In genomic region chr17:50147841-50148225, GRCh38 we compare ENCODE assay signal across 8 cellular contexts. TPM values are rescaled to one million over a fixed set of nuclear protein-coding genes. Genes with fewer than 3 reads are reported as not detected.
DNase-seq lines count a peak whose midpoint lies in the region; ATAC-seq lines count a peak whose summit lies in the region.

No MANE protein-coding gene starts in this region.

- H3K9me3 Mint-ChIP-seq in dendritic cell treated with granulocyte-macrophage colony-stimulating factor and Interleukin-4, amounts not matched to agents 40 ng/mL and 50 ng/mL, for 4 days: no peaks in the 10 kb centered on the region

- peak; percentile 71 for DNase-seq in AG20443 (ENCODE audit: low spot score)
- peak; percentile 40 for DNase-seq in LHCN-M2 (ENCODE audit: low read depth)
- peak; percentile 31 for DNase-seq in myocyte (ENCODE audit: low read depth)
- DNase-seq in NCI-H226: no peak
- no peak for DNase-seq in HCEC 1CT

- no peaks in the 10 kb centered on the region for H3K27me3 Mint-ChIP-seq in dendritic cell treated with granulocyte-macrophage colony-stimulating factor and Interleukin-4, amounts not matched to agents 40 ng/mL and 50 ng/mL, for 4 days

- ATAC-seq in GM21717 (IDR thresholded peaks at IDR 0.05; ENCODE audit: unreplicated experiment) (no peak), HG03469 (IDR thresholded peaks at IDR 0.05; ENCODE audit: unreplicated experiment) (no peak)

- peaks cover 78% of the 10 kb centered on the region for H3K36me3 Mint-ChIP-seq in dendritic cell treated with granulocyte-macrophage colony-stimulating factor and Interleukin-4, amounts not matched to agents 40 ng/mL and 50 ng/mL, for 4 days (ENCODE audit: low read depth)

- peaks cover 59% of the 10 kb centered on the region for H3K4me1 Mint-ChIP-seq in dendritic cell treated with granulocyte-macrophage colony-stimulating factor and Interleukin-4, amounts not matched to agents 40 ng/mL and 50 ng/mL, for 4 days (ENCODE audit: low read depth)

- H3K27ac Mint-ChIP-seq in dendritic cell treated with granulocyte-macrophage colony-stimulating factor and Interleukin-4, amounts not matched to agents 40 ng/mL and 50 ng/mL, for 4 days: peak overlapping the region; percentile 80

- intact Hi-C loops in dendritic cell treated with granulocyte-macrophage colony-stimulating factor and Interleukin-4, amounts not matched to agents 40 ng/mL and 50 ng/mL, for 4 days (cut with micrococcal nuclease): loop anchor here (1.0 to 5.0 kb wide), 2 partner anchors 8 to 199 kb away; partner anchors contain the start of gene XYLT2

- H3K4me3 Mint-ChIP-seq in dendritic cell treated with granulocyte-macrophage colony-stimulating factor and Interleukin-4, amounts not matched to agents 40 ng/mL and 50 ng/mL, for 4 days: peak overlapping the region; percentile 89

RNA-seq across cellular contexts. Expression of gene PPP1R9B, which starts 2.6 kb away (rescaled TPM):
- total RNA-seq in LHCN-M2 (2014; rRNA removed) (40.6 and 42.7 TPM in 2 replicates), myocyte (40.5 and 44.2 TPM in 2 replicates)
- polyA plus RNA-seq in LHCN-M2 (2012): 35.2 TPM
- polyA plus RNA-seq in myocyte (2012): 43.6 TPM

RNA-seq across cellular contexts. Expression of gene SAMD14, which starts 17.9 kb away (rescaled TPM):
- 1.1 and 1.6 TPM in 2 replicates for total RNA-seq in LHCN-M2 (2014; rRNA removed)
- 2.3 TPM for polyA plus RNA-seq in LHCN-M2 (2012)
- total RNA-seq in myocyte: 0.24 and 0.47 TPM in 2 replicates
- 3.6 TPM for polyA plus RNA-seq in myocyte (2012)

RNA-seq across cellular contexts. Expression of gene SGCA, which starts 18.0 kb away (rescaled TPM):
- 200 and 207 TPM in 2 replicates for total RNA-seq in LHCN-M2 (2014; rRNA removed)
- polyA plus RNA-seq in LHCN-M2 (2012): 205 TPM
- 428 and 447 TPM in 2 replicates for total RNA-seq in myocyte
- 303 TPM for polyA plus RNA-seq in myocyte (2012)

RNA-seq across cellular contexts. Expression of gene PDK2, which starts 52.7 kb away (rescaled TPM):
- total RNA-seq in LHCN-M2 (2014; rRNA removed) (22.3 and 22.5 TPM in 2 replicates), myocyte (54.4 and 61.1 TPM in 2 replicates)
- polyA plus RNA-seq in LHCN-M2 (2012): 29.7 TPM
- 117 TPM for polyA plus RNA-seq in myocyte (2012)

RNA-seq across cellular contexts. Expression of gene COL1A1, which starts 53.6 kb away (rescaled TPM):
- total RNA-seq in LHCN-M2 (2014; rRNA removed): 339 and 356 TPM in 2 replicates
- polyA plus RNA-seq in LHCN-M2 (2012): 1,579 TPM
- total RNA-seq in myocyte: 604 and 719 TPM in 2 replicates
- polyA plus RNA-seq in myocyte (2012): 15,153 TPM

Comparison
In these comparisons a context has a peak if more than half of its experiments do, and no peak if none do; other contexts are left out.
1. DNase-seq: peak in AG20443 (single experiment), LHCN-M2 (single experiment) and myocyte (single experiment); none in NCI-H226 (single experiment) and HCEC 1CT (single experiment).